ENCODE assay signal across 8 cellular contexts in genomic region chr11:65416341-65417185, GRCh38. TPM values are rescaled to one million over a fixed set of nuclear protein-coding genes. Genes with fewer than 3 reads are reported as not detected.
A peak's percentile ranks its signal among the peaks of the same experiment; 100 is the strongest.
DNase-seq lines count a peak whose midpoint lies in the region; ATAC-seq and TF ChIP-seq lines count a peak whose summit lies in the region.

No MANE protein-coding gene starts in this region.

- H3K27me3 Mint-ChIP-seq in activated naive CD4-positive, alpha-beta T cell treated with anti-CD3 and anti-CD28 coated beads for 36 hours (ENCODE audit: low read depth), result no peaks in the 10 kb centered on the region

- intact Hi-C loops in activated naive CD4-positive, alpha-beta T cell treated with anti-CD3 and anti-CD28 coated beads for 36 hours (cut with micrococcal nuclease), result loop anchor here (1.0 to 5.0 kb wide), 7 partner anchors 14 to 559 kb away; partner anchors contain the start of genes DPF2 and ZNRD2
- intact Hi-C loops in testis (cut with DNase I; ENCODE audit: low total_unique reads), result no loop called here

- DNase-seq in AG20443 (ENCODE audit: low spot score), result peak; percentile 90
- DNase-seq in KG1 (lab: John Stamatoyannopoulos, UW), result peak; percentile 78
- DNase-seq in SJSA1 (ENCODE audit: low read depth in 1 of 2, low spot score in 2 of 2), result peak; percentile 96 to 97
- DNase-seq in activated naive CD4-positive, alpha-beta T cell treated with anti-CD3 and anti-CD28 coated beads for 36 hours, result peak; percentile 97
- DNase-seq in osteoblast (ENCODE audit: insufficient read length, low spot score, missing footprints), result peak; percentile 100
- DNase-seq in testis, result peak; percentile 94

- H3K36me3 ChIP-seq in SJSA1 (peaks cover 25% of the 10 kb centered on the region), gastroesophageal sphincter (peaks cover 0 to 20% of the 10 kb centered on the region in 2 donors), osteoblast (ENCODE audit: insufficient read depth, low read length) (peaks cover 14% of the 10 kb centered on the region), testis (ENCODE audit: low read depth, missing control alignments) (no peaks in the 10 kb centered on the region)

- no peak for TF ChIP-seq EP300 in gastroesophageal sphincter (IDR thresholded peaks at IDR 0.05)

- H3K27ac Mint-ChIP-seq in activated naive CD4-positive, alpha-beta T cell treated with anti-CD3 and anti-CD28 coated beads for 36 hours, result peak overlapping the region; percentile 99

- TF ChIP-seq CTCF in gastroesophageal sphincter (IDR thresholded peaks at IDR 0.05) (peak in 3 of 4 experiments; percentile 98 to 100 (median 100)), osteoblast (IDR thresholded peaks at IDR 0.05; ENCODE audit: extremely low read depth, low read depth, low read length) (peak; percentile 86), testis (IDR thresholded peaks at IDR 0.05) (peak; percentile 97 to 99 (median 99))

- peaks cover 51% of the 10 kb centered on the region for H3K79me2 ChIP-seq in osteoblast (ENCODE audit: insufficient read depth, low read length)

- H4K20me1 ChIP-seq in osteoblast (ENCODE audit: insufficient read depth, low read length), result peaks cover 3% of the 10 kb centered on the region

- no peaks in the 10 kb centered on the region for H3K9me3 Mint-ChIP-seq in activated naive CD4-positive, alpha-beta T cell treated with anti-CD3 and anti-CD28 coated beads for 36 hours

- H3K4me3 ChIP-seq in SJSA1, result no peak overlapping the region
- peak overlapping the region; percentile 4 to 81 for H3K4me3 ChIP-seq in gastroesophageal sphincter
- H3K4me3 ChIP-seq in osteoblast (ENCODE audit: insufficient read depth, low read length), result peak overlapping the region; percentile 58
- H3K4me3 ChIP-seq in testis, result no peak overlapping the region

- peak overlapping the region; percentile 82 for H3K4me2 ChIP-seq in osteoblast (ENCODE audit: insufficient read depth, low read length)

- H3K36me3 Mint-ChIP-seq in activated naive CD4-positive, alpha-beta T cell treated with anti-CD3 and anti-CD28 coated beads for 36 hours (ENCODE audit: low read depth), result peaks cover 17% of the 10 kb centered on the region

- WGBS in gastroesophageal sphincter (ENCODE audit: low coverage in 1 of 2), 2 donors, result 2 to 7% methylated on average over 4 to 5 of the region's 22 CpGs
- WGBS in testis, 2 donors, result 20 to 24% methylated on average over 6 to 19 of the region's 22 CpGs

- H3K4me3 Mint-ChIP-seq in activated naive CD4-positive, alpha-beta T cell treated with anti-CD3 and anti-CD28 coated beads for 36 hours, result peak overlapping the region; percentile 100

- H3K27ac ChIP-seq in SJSA1, result 0 out of 2 replicates have a peak overlapping the region, but pooled peaks have one; percentile 9
- peak overlapping the region; percentile 97 to 100 (median 98) for H3K27ac ChIP-seq in gastroesophageal sphincter
- peak overlapping the region; percentile 100 for H3K27ac ChIP-seq in osteoblast (ENCODE audit: low read depth, low read length)
- H3K27ac ChIP-seq in testis, result peak overlapping the region; percentile 94 to 96

- peaks cover 30% of the 10 kb centered on the region for H3K4me1 Mint-ChIP-seq in activated naive CD4-positive, alpha-beta T cell treated with anti-CD3 and anti-CD28 coated beads for 36 hours (ENCODE audit: low read depth)

- CTCF ChIA-PET in activated naive CD4-positive, alpha-beta T cell treated with anti-CD3 and anti-CD28 coated beads for 36 hours (lab: Charles Lee), result interaction anchor here (0.6 to 16.8 kb wide), 30 partner anchors 10 to 199 kb away, joined by 3 to 359 read pairs (median 4); partner anchors contain the start of genes FRMD8, MALAT1, PCNX3 and SCYL1

- H3K27me3 ChIP-seq in SJSA1 (replicated peaks) (no peaks in the 10 kb centered on the region), gastroesophageal sphincter (no peaks in the 10 kb centered on the region), osteoblast (ENCODE audit: insufficient read depth, low read length) (no peaks in the 10 kb centered on the region), testis (no peaks in the 10 kb centered on the region)

- ATAC-seq in GM18907 (IDR thresholded peaks at IDR 0.05; ENCODE audit: unreplicated experiment), result peak; percentile 29
- ATAC-seq in gastroesophageal sphincter, result peak; percentile 22

- TF ChIP-seq POLR2A in gastroesophageal sphincter (IDR thresholded peaks at IDR 0.05), result peak in 1 of 2 donors; percentile 20
- TF ChIP-seq POLR2A in testis (IDR thresholded peaks at IDR 0.05), result no peak

- H3K9me3 ChIP-seq in SJSA1 (replicated peaks) (no peaks in the 10 kb centered on the region), gastroesophageal sphincter (no peaks in the 10 kb centered on the region), osteoblast (ENCODE audit: low read depth, low read length) (no peaks in the 10 kb centered on the region), testis (no peaks in the 10 kb centered on the region)

- H3K4me1 ChIP-seq in SJSA1 (replicated peaks), result peaks cover 57% of the 10 kb centered on the region
- H3K4me1 ChIP-seq in gastroesophageal sphincter, result peaks cover 6 to 74% (median 39%) of the 10 kb centered on the region in 3 donors
- peaks cover 56% of the 10 kb centered on the region for H3K4me1 ChIP-seq in osteoblast (ENCODE audit: insufficient read depth, low read length)
- H3K4me1 ChIP-seq in testis, result peaks cover 59% of the 10 kb centered on the region

- H2AFZ ChIP-seq in osteoblast (ENCODE audit: low read length), result no peak overlapping the region

RNA-seq across cellular contexts. Expression of gene NEAT1, which starts 6.0 kb away (rescaled TPM):
- 6.9 and 12.1 TPM in 2 replicates for total RNA-seq in SJSA1 (2014; rRNA removed; shearing (Covaris generic))
- total RNA-seq in activated naive CD4-positive, alpha-beta T cell treated with anti-CD3 and anti-CD28 coated beads for 36 hours, result 100 to 1,000 TPM; 693 to 750 TPM
- 100 to 1,000 TPM in 2 of 4 donors, 10 to 100 TPM in 2; 21.0 to 341 (median 183) TPM for total RNA-seq in gastroesophageal sphincter
- total RNA-seq in osteoblast, result 818 and 1,122 TPM in 2 replicates
- total RNA-seq in testis, result 100 to 1,000 TPM; 230 to 243 TPM
- 189 TPM for polyA plus RNA-seq in testis (ENCODE audit: insufficient read depth, low read depth, low replicate concordance)

RNA-seq across cellular contexts. Expression of gene FRMD8, which starts 30.1 kb away (rescaled TPM):
- 90.2 and 125 TPM in 2 replicates for total RNA-seq in SJSA1 (2014; rRNA removed; shearing (Covaris generic))
- total RNA-seq in activated naive CD4-positive, alpha-beta T cell treated with anti-CD3 and anti-CD28 coated beads for 36 hours, result 10 to 100 TPM; 38.2 to 40.0 TPM
- 10 to 100 TPM; 19.9 to 31.5 (median 21.3) TPM for total RNA-seq in gastroesophageal sphincter
- 62.2 and 78.2 TPM in 2 replicates for total RNA-seq in osteoblast
- total RNA-seq in testis, result 100 to 1,000 TPM in 1 of 2 donors, 10 to 100 TPM in 1; 92.5 to 118 TPM
- polyA plus RNA-seq in testis (ENCODE audit: insufficient read depth, low read depth, low replicate concordance), result 31.4 TPM

RNA-seq across cellular contexts. Expression of gene SLC25A45, which starts 34.1 kb away (rescaled TPM):
- total RNA-seq in SJSA1 (2014; rRNA removed; shearing (Covaris generic)), result 3.1 and 5.3 TPM in 2 replicates
- total RNA-seq in activated naive CD4-positive, alpha-beta T cell treated with anti-CD3 and anti-CD28 coated beads for 36 hours, result 10 to 100 TPM; 10.4 to 12.1 TPM
- total RNA-seq in gastroesophageal sphincter (10 to 100 TPM in 1 of 4 donors, 1 to 10 TPM in 3; 3.7 to 11.5 (median 7.5) TPM), osteoblast (4.1 and 4.3 TPM in 2 replicates), testis (10 to 100 TPM; 10.1 to 10.6 TPM)
- 8.0 TPM for polyA plus RNA-seq in testis (ENCODE audit: insufficient read depth, low read depth, low replicate concordance)

Comparison
In these comparisons a context has a peak if more than half of its experiments do, and no peak if none do; other contexts are left out.
1. H3K27ac ChIP-seq: peak in every context shown above with its lines; median percentile 100 in osteoblast; 98 in gastroesophageal sphincter; 95 in testis; 9 in SJSA1.
2. H3K4me3 ChIP-seq: peak in gastroesophageal sphincter (2 of 2) and osteoblast (single experiment); none in SJSA1 (single experiment) and testis (0 of 2).
3. Peak in every context shown above with its lines, with median percentiles within 50 percentile points of each other: DNase-seq and CTCF ChIP-seq.